ENCODE assay signal across 20 cellular contexts in genomic region chr3:139756529-139757103, GRCh38.
DNase-seq lines count a peak whose midpoint lies in the region; ATAC-seq and TF ChIP-seq lines count a peak whose summit lies in the region.
"Had no signal": no experiment of that assay in that cellular context is flagged by ENCODE, and none has a peak within 500 bp of the region (broad histone marks: within the 10 kb centered on the region; RNA-seq: fewer than 3 reads in every experiment).

No MANE protein-coding gene starts in this region.

- H3K9me3 Mint-ChIP-seq in stimulated activated naive CD8-positive, alpha-beta T cell treated with anti-CD3 and anti-CD28 coated beads, Interleukin-15, amount 100 ng/mL, for 72 hours = no peaks in the 10 kb centered on the region
- H3K9me3 Mint-ChIP-seq in osteocyte (ENCODE audit: unreplicated experiment) = no peaks in the 10 kb centered on the region

- no peak overlapping the region for H3K4me3 Mint-ChIP-seq in stimulated activated naive CD8-positive, alpha-beta T cell treated with anti-CD3 and anti-CD28 coated beads, Interleukin-15, amount 100 ng/mL, for 72 hours
- H3K4me3 Mint-ChIP-seq in osteocyte (ENCODE audit: unreplicated experiment) = no peak overlapping the region
- H3K4me3 Mint-ChIP-seq: CD4-positive, CD25-positive, alpha-beta regulatory T cell; CD8-positive, alpha-beta memory T cell; HFFc6 had no signal

- WGBS in esophagus muscularis mucosa = 95% methylated on average over 2 of the region's 3 CpGs
- 89 to 90% methylated on average over 3 of the region's 3 CpGs for WGBS in aorta, 2 donors

- no peak for TF ChIP-seq POLR2A in esophagus muscularis mucosa (IDR thresholded peaks at IDR 0.05; ENCODE audit: low read depth)

- no peak for DNase-seq in stimulated activated naive CD8-positive, alpha-beta T cell treated with anti-CD3 and anti-CD28 coated beads, Interleukin-15, amount 100 ng/mL, for 72 hours
- DNase-seq in stimulated activated naive CD8-positive, alpha-beta T cell treated with anti-CD3 and anti-CD28 coated beads, Interleukin-15, Interleukin-2, amounts not matched to agents 100 U/mL and 50 U/mL, for 24 hours = no peak
- DNase-seq in esophagus muscularis mucosa (ENCODE audit: extremely low spot score) = peak; percentile 70
- peak; percentile 32 for DNase-seq in osteocyte (ENCODE audit: extremely low spot score, unreplicated experiment)
- DNase-seq in aorta = no peak
- DNase-seq in NCI-H2227 treated with DMSO at 0.1 percent for 48 hours (lab: John Stamatoyannopoulos, UW) = no peak
- DNase-seq in dedifferentiated amniotic fluid mesenchymal stem cell (ENCODE audit: extremely low spot score) = no peak
- DNase-seq: ACHN; BE2C; C1 segment of cervical spinal cord; CD4-positive, CD25-positive, alpha-beta regulatory T cell; CD8-positive, alpha-beta memory T cell; COR-L47; DMS 273 treated with DMSO at 0.1 percent for 48 hours; GDM1; GOT3; H7; HFFc6 had no signal

- no peaks in the 10 kb centered on the region for H3K4me1 Mint-ChIP-seq in stimulated activated naive CD8-positive, alpha-beta T cell treated with anti-CD3 and anti-CD28 coated beads, Interleukin-15, amount 100 ng/mL, for 72 hours
- peaks cover 21% of the 10 kb centered on the region for H3K4me1 Mint-ChIP-seq in osteocyte (ENCODE audit: unreplicated experiment)
- H3K4me1 Mint-ChIP-seq: CD4-positive, CD25-positive, alpha-beta regulatory T cell; CD8-positive, alpha-beta memory T cell had no signal

- intact Hi-C loops in esophagus muscularis mucosa (cut with DNase I) = no loop called here
- intact Hi-C loops in aorta (cut with DNase I) = no loop called here

- no peak for TF ChIP-seq CTCF in esophagus muscularis mucosa (IDR thresholded peaks at IDR 0.05)
- no peak for TF ChIP-seq CTCF in osteocyte (IDR thresholded peaks at IDR 0.05)

- TF ChIP-seq EP300 in esophagus muscularis mucosa (IDR thresholded peaks at IDR 0.05) = no peak

- peak; percentile 43 for ATAC-seq in stimulated activated naive CD8-positive, alpha-beta T cell treated with anti-CD3 and anti-CD28 coated beads, Interleukin-15, amount 100 ng/mL, for 72 hours
- ATAC-seq in stimulated activated naive CD8-positive, alpha-beta T cell treated with anti-CD3 and anti-CD28 coated beads, Interleukin-15, Interleukin-2, amounts not matched to agents 100 U/mL and 50 U/mL, for 24 hours = no peak
- ATAC-seq in aorta (ENCODE audit: low FRiP score) (peak; percentile 9), HG02759 (IDR thresholded peaks at IDR 0.05; ENCODE audit: unreplicated experiment) (no peak)
- ATAC-seq: HCT116 had no signal

- H3K4me3 ChIP-seq in esophagus muscularis mucosa (no peak overlapping the region), aorta (ENCODE audit: low read length in 2 of 2) (no peak overlapping the region)

- H3K36me3 ChIP-seq in esophagus muscularis mucosa (no peaks in the 10 kb centered on the region), aorta (ENCODE audit: control insufficient read depth in 1 of 2, insufficient read depth in 2 of 2, low read length in 1 of 2) (no peaks in the 10 kb centered on the region)
- H3K36me3 ChIP-seq: BE2C had no signal

- H3K27ac ChIP-seq in esophagus muscularis mucosa (replicated peaks in 1 of 4) (no peak overlapping the region), aorta (ENCODE audit: low read depth in 1 of 2, low read length in 2 of 2) (no peak overlapping the region)

- no peak overlapping the region for H3K27ac Mint-ChIP-seq in stimulated activated naive CD8-positive, alpha-beta T cell treated with anti-CD3 and anti-CD28 coated beads, Interleukin-15, amount 100 ng/mL, for 72 hours
- no peak overlapping the region for H3K27ac Mint-ChIP-seq in osteocyte (ENCODE audit: unreplicated experiment)
- H3K27ac Mint-ChIP-seq: CD4-positive, CD25-positive, alpha-beta regulatory T cell; CD8-positive, alpha-beta memory T cell; HFFc6 had no signal

- H3K9me3 ChIP-seq in esophagus muscularis mucosa = no peaks in the 10 kb centered on the region
- no peaks in the 10 kb centered on the region for H3K9me3 ChIP-seq in aorta (ENCODE audit: control insufficient read depth, low read length)
- H3K9me3 ChIP-seq: BE2C had no signal

- H3K27me3 Mint-ChIP-seq in stimulated activated naive CD8-positive, alpha-beta T cell treated with anti-CD3 and anti-CD28 coated beads, Interleukin-15, amount 100 ng/mL, for 72 hours = no peaks in the 10 kb centered on the region
- no peaks in the 10 kb centered on the region for H3K27me3 Mint-ChIP-seq in osteocyte (ENCODE audit: unreplicated experiment)
- H3K27me3 Mint-ChIP-seq: CD4-positive, CD25-positive, alpha-beta regulatory T cell; CD8-positive, alpha-beta memory T cell had no signal

- no peaks in the 10 kb centered on the region for H3K4me1 ChIP-seq in esophagus muscularis mucosa
- H3K4me1 ChIP-seq in aorta (ENCODE audit: control insufficient read depth in 1 of 2, insufficient read depth in 2 of 2, low read length in 2 of 2) = no peaks in the 10 kb centered on the region
- H3K4me1 ChIP-seq: BE2C had no signal

- no peaks in the 10 kb centered on the region for H3K36me3 Mint-ChIP-seq in osteocyte (ENCODE audit: unreplicated experiment)
- H3K36me3 Mint-ChIP-seq: CD4-positive, CD25-positive, alpha-beta regulatory T cell; CD8-positive, alpha-beta memory T cell had no signal

- no peaks in the 10 kb centered on the region for H3K27me3 ChIP-seq in esophagus muscularis mucosa
- no peaks in the 10 kb centered on the region for H3K27me3 ChIP-seq in aorta (ENCODE audit: control insufficient read depth in 1 of 2, insufficient read depth in 2 of 2, low read length in 1 of 2)
- H3K27me3 ChIP-seq: BE2C had no signal

Comparison
In these comparisons a context has a peak if more than half of its experiments do, and no peak if none do; other contexts are left out.
1. ATAC-seq: peak in stimulated activated naive CD8-positive, alpha-beta T cell treated with anti-CD3 and anti-CD28 coated beads, Interleukin-15, amount 100 ng/mL, for 72 hours (single experiment) and aorta (single experiment); none in stimulated activated naive CD8-positive, alpha-beta T cell treated with anti-CD3 and anti-CD28 coated beads, Interleukin-15, Interleukin-2, amounts not matched to agents 100 U/mL and 50 U/mL, for 24 hours (single experiment) and HG02759 (single experiment).
2. DNase-seq: peak in esophagus muscularis mucosa (single experiment) and osteocyte (single experiment); none in stimulated activated naive CD8-positive, alpha-beta T cell treated with anti-CD3 and anti-CD28 coated beads, Interleukin-15, amount 100 ng/mL, for 72 hours (0 of 2), stimulated activated naive CD8-positive, alpha-beta T cell treated with anti-CD3 and anti-CD28 coated beads, Interleukin-15, Interleukin-2, amounts not matched to agents 100 U/mL and 50 U/mL, for 24 hours (single experiment), aorta (0 of 2), NCI-H2227 treated with DMSO at 0.1 percent for 48 hours (single experiment) and dedifferentiated amniotic fluid mesenchymal stem cell (single experiment).